1 cellular context compared by ENCODE assay signal in the genomic region with DNA sequence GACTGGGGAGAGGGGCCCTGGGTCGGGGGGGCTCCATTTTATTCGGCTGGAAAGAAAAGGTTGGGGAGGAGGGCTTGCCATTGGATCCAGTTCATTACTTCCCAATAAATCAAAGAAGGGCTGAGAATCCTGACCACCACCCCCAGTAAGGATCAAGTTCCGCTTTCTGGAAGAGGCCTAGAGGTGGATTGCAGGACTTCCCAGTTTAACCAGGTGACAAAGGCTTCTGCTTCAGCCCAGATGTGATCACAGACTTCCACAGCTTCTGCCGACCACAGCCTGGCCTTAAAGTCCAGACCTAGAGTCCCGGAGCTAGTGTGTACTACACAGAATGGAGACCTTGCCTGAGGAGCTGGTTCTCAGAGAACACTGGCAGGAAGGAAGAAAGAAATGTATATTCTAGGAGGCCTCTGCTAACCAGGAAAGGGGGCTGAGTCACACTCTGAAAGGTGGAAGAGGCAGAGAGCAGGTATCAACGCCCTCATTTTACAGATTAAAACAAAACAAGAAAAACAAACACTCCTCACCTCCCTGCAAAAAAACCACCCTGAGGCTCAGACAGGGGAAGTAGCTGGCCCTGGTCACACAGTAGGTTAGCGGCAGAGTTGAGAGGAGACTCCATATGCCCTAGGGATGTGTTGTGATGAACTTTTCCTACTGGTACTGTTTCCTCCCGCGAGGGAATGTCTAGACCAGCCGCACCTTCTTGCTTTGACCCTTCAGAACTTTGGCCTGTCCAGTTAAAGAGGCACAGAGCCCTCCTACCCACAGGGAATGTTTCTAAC.
TF ChIP-seq lines count a peak whose summit lies in the region.

No MANE protein-coding gene starts in this region.

TF ChIP-seq in HCT116, 20 proteins besides CTCF, POLR2A, EP300 and RAD21 (continued from another document):
- TF ChIP-seq, protein P1, sequence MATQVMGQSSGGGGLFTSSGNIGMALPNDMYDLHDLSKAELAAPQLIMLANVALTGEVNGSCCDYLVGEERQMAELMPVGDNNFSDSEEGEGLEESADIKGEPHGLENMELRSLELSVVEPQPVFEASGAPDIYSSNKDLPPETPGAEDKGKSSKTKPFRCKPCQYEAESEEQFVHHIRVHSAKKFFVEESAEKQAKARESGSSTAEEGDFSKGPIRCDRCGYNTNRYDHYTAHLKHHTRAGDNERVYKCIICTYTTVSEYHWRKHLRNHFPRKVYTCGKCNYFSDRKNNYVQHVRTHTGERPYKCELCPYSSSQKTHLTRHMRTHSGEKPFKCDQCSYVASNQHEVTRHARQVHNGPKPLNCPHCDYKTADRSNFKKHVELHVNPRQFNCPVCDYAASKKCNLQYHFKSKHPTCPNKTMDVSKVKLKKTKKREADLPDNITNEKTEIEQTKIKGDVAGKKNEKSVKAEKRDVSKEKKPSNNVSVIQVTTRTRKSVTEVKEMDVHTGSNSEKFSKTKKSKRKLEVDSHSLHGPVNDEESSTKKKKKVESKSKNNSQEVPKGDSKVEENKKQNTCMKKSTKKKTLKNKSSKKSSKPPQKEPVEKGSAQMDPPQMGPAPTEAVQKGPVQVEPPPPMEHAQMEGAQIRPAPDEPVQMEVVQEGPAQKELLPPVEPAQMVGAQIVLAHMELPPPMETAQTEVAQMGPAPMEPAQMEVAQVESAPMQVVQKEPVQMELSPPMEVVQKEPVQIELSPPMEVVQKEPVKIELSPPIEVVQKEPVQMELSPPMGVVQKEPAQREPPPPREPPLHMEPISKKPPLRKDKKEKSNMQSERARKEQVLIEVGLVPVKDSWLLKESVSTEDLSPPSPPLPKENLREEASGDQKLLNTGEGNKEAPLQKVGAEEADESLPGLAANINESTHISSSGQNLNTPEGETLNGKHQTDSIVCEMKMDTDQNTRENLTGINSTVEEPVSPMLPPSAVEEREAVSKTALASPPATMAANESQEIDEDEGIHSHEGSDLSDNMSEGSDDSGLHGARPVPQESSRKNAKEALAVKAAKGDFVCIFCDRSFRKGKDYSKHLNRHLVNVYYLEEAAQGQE (IDR thresholded peaks at IDR 0.05; ENCODE audit: low read depth): no peak
- TF ChIP-seq CBX3 (IDR thresholded peaks at IDR 0.05; ENCODE audit: low read depth) (no peak), FOSL1 (IDR thresholded peaks at IDR 0.05; ENCODE audit: low read depth) (no peak), SP1 (IDR thresholded peaks at IDR 0.05; ENCODE audit: low read depth) (no peak), SRF (IDR thresholded peaks at IDR 0.05; ENCODE audit: low read depth) (no peak), EZH2 (IDR thresholded peaks at IDR 0.05) (no peak), POLR2AphosphoS5 (IDR thresholded peaks at IDR 0.05; ENCODE audit: low read depth, low read length) (no peak), CEBPB (IDR thresholded peaks at IDR 0.05; ENCODE audit: low read depth) (no peak), JUND (IDR thresholded peaks at IDR 0.05) (no peak), ZNF274 (IDR thresholded peaks at IDR 0.05; ENCODE audit: low read depth, low read length) (no peak), YY1 (IDR thresholded peaks at IDR 0.05; ENCODE audit: extremely low read depth, insufficient replicate concordance, low read depth, low read length) (no peak), EGR1 (IDR thresholded peaks at IDR 0.05; ENCODE audit: low read depth) (no peak), SIN3A (IDR thresholded peaks at IDR 0.05; ENCODE audit: low read depth) (no peak), TCF7L2 (IDR thresholded peaks at IDR 0.05; ENCODE audit: borderline replicate concordance, extremely low read depth, insufficient read depth, insufficient read length) (no peak), ELF1 (IDR thresholded peaks at IDR 0.05; ENCODE audit: borderline replicate concordance, low read depth) (no peak)
- TF ChIP-seq, protein P2, sequence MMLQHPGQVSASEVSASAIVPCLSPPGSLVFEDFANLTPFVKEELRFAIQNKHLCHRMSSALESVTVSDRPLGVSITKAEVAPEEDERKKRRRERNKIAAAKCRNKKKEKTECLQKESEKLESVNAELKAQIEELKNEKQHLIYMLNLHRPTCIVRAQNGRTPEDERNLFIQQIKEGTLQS (IDR thresholded peaks at IDR 0.05): no peak
- TF ChIP-seq, protein P3, sequence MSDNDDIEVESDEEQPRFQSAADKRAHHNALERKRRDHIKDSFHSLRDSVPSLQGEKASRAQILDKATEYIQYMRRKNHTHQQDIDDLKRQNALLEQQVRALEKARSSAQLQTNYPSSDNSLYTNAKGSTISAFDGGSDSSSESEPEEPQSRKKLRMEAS (IDR thresholded peaks at IDR 0.05): no peak
